12 cellular contexts compared by ENCODE assay signal in genomic region chr12:21775130-21775920, GRCh38. TPM values are rescaled to one million over a fixed set of nuclear protein-coding genes. Genes with fewer than 3 reads are reported as not detected.
DNase-seq lines count a peak whose midpoint lies in the region; ATAC-seq and TF ChIP-seq lines count a peak whose summit lies in the region.
"Had no signal": no experiment of that assay in that cellular context is flagged by ENCODE, and none has a peak within 500 bp of the region (broad histone marks: within the 10 kb centered on the region; RNA-seq: fewer than 3 reads in every experiment).

No MANE protein-coding gene starts in this region.

- TF ChIP-seq POLR2A in upper lobe of left lung (IDR thresholded peaks at IDR 0.05) = no peak

- H3K9me3 Mint-ChIP-seq in activated naive CD4-positive, alpha-beta T cell treated with anti-CD3 and anti-CD28 coated beads, Interleukin-2, amount 10 ng/mL, durations not matched to agents 7 days and 5 days = no peaks in the 10 kb centered on the region
- H3K9me3 Mint-ChIP-seq in endothelial cell (ENCODE audit: unreplicated experiment) = no peaks in the 10 kb centered on the region

- H3K4me1 ChIP-seq in muscle layer of colon (ENCODE audit: insufficient read depth, low read length) = peaks cover 48% of the 10 kb centered on the region
- H3K4me1 ChIP-seq in upper lobe of left lung = no peaks in the 10 kb centered on the region
- H3K4me1 ChIP-seq in A673 (ENCODE audit: insufficient read depth, low read length, poor library complexity, severe bottlenecking) = no peaks in the 10 kb centered on the region
- H3K4me1 ChIP-seq: BLaER1 treated with 17β-estradiol and CSF1 and Interleukin-3, amounts not matched to agents 10 nM and 100 nM had no signal

- ATAC-seq in upper lobe of left lung (ENCODE audit: low FRiP score in 2 of 2) = no peak
- no peak for ATAC-seq in HG03159 (IDR thresholded peaks at IDR 0.05; ENCODE audit: unreplicated experiment)

- no peaks in the 10 kb centered on the region for H3K36me3 Mint-ChIP-seq in activated naive CD4-positive, alpha-beta T cell treated with anti-CD3 and anti-CD28 coated beads, Interleukin-2, amount 10 ng/mL, durations not matched to agents 7 days and 5 days
- no peaks in the 10 kb centered on the region for H3K36me3 Mint-ChIP-seq in endothelial cell (ENCODE audit: low read depth, unreplicated experiment)

- H3K4me3 ChIP-seq in muscle layer of colon (ENCODE audit: low read depth in 1 of 2, low read length in 2 of 2) = peak overlapping the region; percentile 11 to 54
- peak overlapping the region in 3 of 4 donors; percentile 54 to 56 (median 56) for H3K4me3 ChIP-seq in upper lobe of left lung
- no peak overlapping the region for H3K4me3 ChIP-seq in A673 (ENCODE audit: low read depth, low read length, poor library complexity, severe bottlenecking)
- H3K4me3 ChIP-seq: BLaER1 treated with 17β-estradiol and CSF1 and Interleukin-3, amounts not matched to agents 10 nM and 100 nM had no signal

- BruUV-seq in A673 (replicated peaks; lab: Mats Ljungman, UMichigan) = no TSS peak

- peaks cover 43% of the 10 kb centered on the region for H3K27me3 Mint-ChIP-seq in activated naive CD4-positive, alpha-beta T cell treated with anti-CD3 and anti-CD28 coated beads, Interleukin-2, amount 10 ng/mL, durations not matched to agents 7 days and 5 days
- no peaks in the 10 kb centered on the region for H3K27me3 Mint-ChIP-seq in endothelial cell (ENCODE audit: unreplicated experiment)

- H3K9me3 ChIP-seq in muscle layer of colon (ENCODE audit: low read length) (no peaks in the 10 kb centered on the region), upper lobe of left lung (no peaks in the 10 kb centered on the region), A673 (ENCODE audit: low read depth, low read length, poor library complexity, severe bottlenecking) (no peaks in the 10 kb centered on the region)

- 11 to 16% methylated on average over 14 of the region's 14 CpGs for WGBS in upper lobe of left lung, 2 donors

- H3K4me1 Mint-ChIP-seq in activated naive CD4-positive, alpha-beta T cell treated with anti-CD3 and anti-CD28 coated beads, Interleukin-2, amount 10 ng/mL, durations not matched to agents 7 days and 5 days = peaks cover 8% of the 10 kb centered on the region
- H3K4me1 Mint-ChIP-seq in endothelial cell (ENCODE audit: unreplicated experiment) = peaks cover 5% of the 10 kb centered on the region

- TF ChIP-seq EP300 in upper lobe of left lung (IDR thresholded peaks at IDR 0.05) = no peak

- intact Hi-C loops in A673 (cut with micrococcal nuclease; ENCODE audit: unreplicated experiment) = no loop called here

- peak overlapping the region; percentile 65 for H3K9ac ChIP-seq in muscle layer of colon (ENCODE audit: low read length)
- H3K9ac ChIP-seq: BLaER1 treated with 17β-estradiol and CSF1 and Interleukin-3, amounts not matched to agents 10 nM and 100 nM had no signal

- CTCF ChIA-PET in activated naive CD4-positive, alpha-beta T cell treated with anti-CD3 and anti-CD28 coated beads, Interleukin-2, amount 10 ng/mL, durations not matched to agents 7 days and 5 days (lab: Charles Lee) = no interaction called here
- CTCF ChIA-PET in A673 (lab: Charles Lee) = interaction anchor here (0.6 kb wide), 1 partner anchor 77 kb away, joined by 4 read pairs; no protein-coding TSS in a partner anchor

- no peak for DNase-seq in activated naive CD4-positive, alpha-beta T cell treated with anti-CD3 and anti-CD28 coated beads, Interleukin-2, amount 10 ng/mL, durations not matched to agents 7 days and 5 days
- no peak for DNase-seq in activated naive CD4-positive, alpha-beta T cell (lab: John Stamatoyannopoulos, UW)
- DNase-seq in endothelial cell (ENCODE audit: low spot score) (no peak), upper lobe of left lung (no peak), A673 (ENCODE audit: low spot score) (no peak), KG1 (lab: John Stamatoyannopoulos, UW) (no peak)
- DNase-seq: central memory CD4-positive, alpha-beta T cell; NCI-H187; stimulated activated CD8-positive, alpha-beta memory T cell treated with anti-CD3 and anti-CD28 coated beads, Interleukin-4, amount 100 ng/mL, for 48 hours had no signal

- H3K27ac Mint-ChIP-seq in activated naive CD4-positive, alpha-beta T cell treated with anti-CD3 and anti-CD28 coated beads, Interleukin-2, amount 10 ng/mL, durations not matched to agents 7 days and 5 days = no peak overlapping the region
- H3K27ac Mint-ChIP-seq in endothelial cell (ENCODE audit: unreplicated experiment) = no peak overlapping the region

- TF ChIP-seq CTCF in endothelial cell (IDR thresholded peaks at IDR 0.05; ENCODE audit: unreplicated experiment) (no peak), upper lobe of left lung (IDR thresholded peaks at IDR 0.05) (no peak), A673 (conservative IDR thresholded peaks at IDR 0.05; ENCODE audit: low read depth, low read length) (no peak)

- H3K27ac ChIP-seq in muscle layer of colon (ENCODE audit: low read depth, low read length) = peak overlapping the region; percentile 79
- peak overlapping the region; percentile 64 to 91 (median 81) for H3K27ac ChIP-seq in upper lobe of left lung
- H3K27ac ChIP-seq in A673 (ENCODE audit: low read depth, low read length, poor library complexity, severe bottlenecking) = no peak overlapping the region
- H3K27ac ChIP-seq: BLaER1 treated with 17β-estradiol and CSF1 and Interleukin-3, amounts not matched to agents 10 nM and 100 nM had no signal

- POLR2A ChIA-PET in A673 (lab: Charles Lee; ENCODE audit: low non-redundant PET) = no interaction called here

- peak overlapping the region; percentile 27 for H3K4me3 Mint-ChIP-seq in activated naive CD4-positive, alpha-beta T cell treated with anti-CD3 and anti-CD28 coated beads, Interleukin-2, amount 10 ng/mL, durations not matched to agents 7 days and 5 days
- peak overlapping the region; percentile 27 for H3K4me3 Mint-ChIP-seq in endothelial cell (ENCODE audit: unreplicated experiment)

- no peaks in the 10 kb centered on the region for H3K36me3 ChIP-seq in muscle layer of colon (ENCODE audit: insufficient read depth, low read length)
- no peaks in the 10 kb centered on the region for H3K36me3 ChIP-seq in upper lobe of left lung
- no peaks in the 10 kb centered on the region for H3K36me3 ChIP-seq in A673 (ENCODE audit: insufficient read depth, low read length, poor library complexity, severe bottlenecking)
- H3K36me3 ChIP-seq: BLaER1 treated with 17β-estradiol and CSF1 and Interleukin-3, amounts not matched to agents 10 nM and 100 nM had no signal

- no peaks in the 10 kb centered on the region for H3K27me3 ChIP-seq in muscle layer of colon (ENCODE audit: control insufficient read depth in 1 of 2, insufficient read depth in 2 of 2, low read length in 2 of 2)
- H3K27me3 ChIP-seq in upper lobe of left lung = peaks cover 0 to 6% (median 0%) of the 10 kb centered on the region in 4 donors
- peaks cover 60% of the 10 kb centered on the region for H3K27me3 ChIP-seq in A673 (replicated peaks; ENCODE audit: insufficient read depth, low read depth, low read length, poor library complexity)

RNA-seq across cellular contexts. Expression of gene KCNJ8, which starts 0.8 kb away (rescaled TPM):
- 0.23 TPM for total RNA-seq in endothelial cell (ENCODE audit: unreplicated experiment)
- total RNA-seq in upper lobe of left lung = 10 to 100 TPM; 11.5 to 32.2 (median 15.1) TPM
- not detected in 2 replicates for total RNA-seq in A673 (2021)

Comparison
In these comparisons a context has a peak if more than half of its experiments do, and no peak if none do; other contexts are left out.
1. RNA of gene KCNJ8, which starts 0.8 kb away (total RNA-seq): 11.5 to 32.2 TPM in upper lobe of left lung; 0.23 TPM in endothelial cell (single experiment) and not detected in A673; every median in the first group is over 10 times any median in the second.